11 cellular contexts compared by ENCODE assay signal in genomic region chr7:137967143-137968018, GRCh38. TPM values are rescaled to one million over a fixed set of nuclear protein-coding genes. Genes with fewer than 3 reads are reported as not detected.
DNase-seq lines count a peak whose midpoint lies in the region; ATAC-seq and TF ChIP-seq lines count a peak whose summit lies in the region.
"Had no signal": no experiment of that assay in that cellular context is flagged by ENCODE, and none has a peak within 500 bp of the region (broad histone marks: within the 10 kb centered on the region; RNA-seq: fewer than 3 reads in every experiment).

No MANE protein-coding gene starts in this region.

- no peaks in the 10 kb centered on the region for H3K27me3 Mint-ChIP-seq in CD8-positive, alpha-beta T cell (ENCODE audit: low read depth)
- H3K27me3 Mint-ChIP-seq in chondrocyte (ENCODE audit: low read depth): no peaks in the 10 kb centered on the region
- H3K27me3 Mint-ChIP-seq in naive thymus-derived CD8-positive, alpha-beta T cell: no peaks in the 10 kb centered on the region

- H3K27me3 ChIP-seq in CD8-positive, alpha-beta T cell (ENCODE audit: insufficient read depth, low read length): no peaks in the 10 kb centered on the region
- no peaks in the 10 kb centered on the region for H3K27me3 ChIP-seq in MG63
- H3K27me3 ChIP-seq: heart left ventricle had no signal

- H3K27ac Mint-ChIP-seq in CD8-positive, alpha-beta T cell: peak overlapping the region; percentile 62
- peak overlapping the region; percentile 99 for H3K27ac Mint-ChIP-seq in chondrocyte (ENCODE audit: unreplicated experiment)
- peak overlapping the region in 7 of 10 donors; percentile 20 to 85 (median 43) for H3K27ac Mint-ChIP-seq in naive thymus-derived CD8-positive, alpha-beta T cell

- CTCF ChIA-PET in CD8-positive, alpha-beta T cell (lab: Charles Lee): interaction anchor here (1.6 kb wide), 1 partner anchor 64 kb away, joined by 4 read pairs; no protein-coding TSS in a partner anchor

- no peak overlapping the region for H3K27ac ChIP-seq in CD8-positive, alpha-beta T cell (ENCODE audit: low read depth, low read length)

- H3K36me3 Mint-ChIP-seq in CD8-positive, alpha-beta T cell: peaks cover 5% of the 10 kb centered on the region
- peaks cover 9% of the 10 kb centered on the region for H3K36me3 Mint-ChIP-seq in chondrocyte (ENCODE audit: low read depth)
- peaks cover 3 to 6% (median 6%) of the 10 kb centered on the region in 3 donors for H3K36me3 Mint-ChIP-seq in naive thymus-derived CD8-positive, alpha-beta T cell

- H3K9me3 ChIP-seq in CD8-positive, alpha-beta T cell (ENCODE audit: low read length): no peaks in the 10 kb centered on the region
- no peaks in the 10 kb centered on the region for H3K9me3 ChIP-seq in MG63
- H3K9me3 ChIP-seq: heart left ventricle had no signal

- H3K36me3 ChIP-seq in CD8-positive, alpha-beta T cell (ENCODE audit: insufficient read depth, low read length): no peaks in the 10 kb centered on the region
- no peaks in the 10 kb centered on the region; the same call in 1 of the 2 replicates for H3K36me3 ChIP-seq in MG63

- TF ChIP-seq CTCF in CD8-positive, alpha-beta T cell (IDR thresholded peaks at IDR 0.05): no peak
- no peak for TF ChIP-seq CTCF in chondrocyte (IDR thresholded peaks at IDR 0.05)

- no peak overlapping the region for H3K4me3 Mint-ChIP-seq in CD8-positive, alpha-beta T cell
- peak overlapping the region; percentile 54 for H3K4me3 Mint-ChIP-seq in chondrocyte (ENCODE audit: unreplicated experiment)
- H3K4me3 Mint-ChIP-seq in naive thymus-derived CD8-positive, alpha-beta T cell: peak overlapping the region in 1 of 10 donors; percentile 3

- peaks cover 25% of the 10 kb centered on the region for H3K4me1 Mint-ChIP-seq in CD8-positive, alpha-beta T cell (ENCODE audit: low read depth)
- H3K4me1 Mint-ChIP-seq in chondrocyte (ENCODE audit: low read depth): peaks cover 95% of the 10 kb centered on the region
- H3K4me1 Mint-ChIP-seq in naive thymus-derived CD8-positive, alpha-beta T cell: peaks cover 12 to 32% (median 27%) of the 10 kb centered on the region in 4 donors

- no peak for DNase-seq in CD8-positive, alpha-beta T cell
- DNase-seq in MG63: peak; percentile 44
- DNase-seq in chondrocyte (ENCODE audit: low spot score): no peak
- DNase-seq in naive thymus-derived CD8-positive, alpha-beta T cell: no peak
- DNase-seq in NCI-H82 (lab: John Stamatoyannopoulos, UW): no peak
- DNase-seq in cortex of kidney (lab: John Stamatoyannopoulos, UW): no peak
- DNase-seq: DMS79 treated with DMSO at 0.1 percent for 48 hours, heart left ventricle, NCI-H2081 had no signal

- no peaks in the 10 kb centered on the region for H3K9me3 Mint-ChIP-seq in CD8-positive, alpha-beta T cell
- H3K9me3 Mint-ChIP-seq in chondrocyte (ENCODE audit: low read depth): no peaks in the 10 kb centered on the region
- H3K9me3 Mint-ChIP-seq in naive thymus-derived CD8-positive, alpha-beta T cell: peaks cover 0 to 3% (median 0%) of the 10 kb centered on the region in 9 donors

- H3K4me3 ChIP-seq in CD8-positive, alpha-beta T cell (ENCODE audit: low read depth, low read length): no peak overlapping the region
- no peak overlapping the region for H3K4me3 ChIP-seq in MG63
- H3K4me3 ChIP-seq: heart left ventricle had no signal

- H3K4me1 ChIP-seq in CD8-positive, alpha-beta T cell (ENCODE audit: insufficient read depth, low read length): peaks cover 5% of the 10 kb centered on the region

- intact Hi-C loops in CD8-positive, alpha-beta T cell (cut with DNase I, micrococcal nuclease): no loop called here

- ATAC-seq in CD8-positive, alpha-beta T cell: no peak
- ATAC-seq in naive thymus-derived CD8-positive, alpha-beta T cell: no peak
- ATAC-seq in HG03521 (IDR thresholded peaks at IDR 0.05; ENCODE audit: unreplicated experiment) (no peak), HG03378 (IDR thresholded peaks at IDR 0.05; ENCODE audit: unreplicated experiment) (no peak)

- POLR2A ChIA-PET in CD8-positive, alpha-beta T cell (lab: Charles Lee): no interaction called here
- POLR2A ChIA-PET in naive thymus-derived CD8-positive, alpha-beta T cell (lab: Charles Lee): no interaction called here

RNA-seq across cellular contexts. Expression of gene CREB3L2, which starts 34.5 kb away (rescaled TPM):
- 10 to 100 TPM; 11.9 to 12.6 TPM for total RNA-seq in CD8-positive, alpha-beta T cell
- total RNA-seq in MG63 (2014; rRNA removed; shearing (Covaris generic); ENCODE audit: low replicate concordance): 5.0 and 6.0 TPM in 2 replicates
- 217 to 294 TPM (median 223 TPM) in 3 replicates for total RNA-seq in chondrocyte
- total RNA-seq in naive thymus-derived CD8-positive, alpha-beta T cell: 10 to 100 TPM in 1 of 2 experiments, 1 to 10 TPM in 1; 9.1 to 12.8 TPM
- 1 to 10 TPM; 5.2 to 9.0 (median 5.5) TPM for polyA plus RNA-seq in naive thymus-derived CD8-positive, alpha-beta T cell

Comparison
In these comparisons a context has a peak if more than half of its experiments do, and no peak if none do; other contexts are left out.
1. H3K27ac Mint-ChIP-seq: peak in every context shown above with its lines; median percentile 99 in chondrocyte; 62 in CD8-positive, alpha-beta T cell; 43 in naive thymus-derived CD8-positive, alpha-beta T cell.
2. RNA of gene CREB3L2, which starts 34.5 kb away (total RNA-seq): 217 to 294 TPM in chondrocyte; 9.1 to 12.8 TPM in naive thymus-derived CD8-positive, alpha-beta T cell, 11.9 to 12.6 TPM in CD8-positive, alpha-beta T cell and 5.0 to 6.0 TPM in MG63; every median in the first group is over 10 times any median in the second.